ENCODE assay signal across 9 cellular contexts in genomic region chr9:134344068-134344820, GRCh38. TPM values are rescaled to one million over a fixed set of nuclear protein-coding genes. Genes with fewer than 3 reads are reported as not detected.
DNase-seq lines count a peak whose midpoint lies in the region; ATAC-seq and TF ChIP-seq lines count a peak whose summit lies in the region.
"Had no signal": no experiment of that assay in that cellular context is flagged by ENCODE, and none has a peak within 500 bp of the region (broad histone marks: within the 10 kb centered on the region; RNA-seq: fewer than 3 reads in every experiment).

No MANE protein-coding gene starts in this region.

- ATAC-seq in naive thymus-derived CD4-positive, alpha-beta T cell: peak; percentile 61

- H4K20me1 ChIP-seq in OCI-LY3 (ENCODE audit: insufficient read depth, low read length): peaks cover 94% of the 10 kb centered on the region

- no peak overlapping the region for H3K4me3 ChIP-seq in OCI-LY3 (ENCODE audit: low read length)
- H3K4me3 ChIP-seq in naive thymus-derived CD4-positive, alpha-beta T cell (ENCODE audit: low read length): no peak overlapping the region

- H3K4me1 ChIP-seq in OCI-LY3 (ENCODE audit: low read length): no peaks in the 10 kb centered on the region
- peaks cover 3 to 8% of the 10 kb centered on the region in 2 donors for H3K4me1 ChIP-seq in naive thymus-derived CD4-positive, alpha-beta T cell (ENCODE audit: control insufficient read depth in 2 of 2, insufficient read depth in 2 of 2, low read length in 2 of 2)

- POLR2A ChIA-PET in naive thymus-derived CD4-positive, alpha-beta T cell (lab: Charles Lee): interaction anchor here (1.1 kb wide), 1 partner anchor 23 kb away, joined by 3 read pairs; no protein-coding TSS in a partner anchor

- no peak overlapping the region for H3K9ac ChIP-seq in OCI-LY3 (ENCODE audit: low read length)

- H3K36me3 Mint-ChIP-seq in naive thymus-derived CD4-positive, alpha-beta T cell: no peaks in the 10 kb centered on the region

- peak overlapping the region in 4 of 10 donors; percentile 34 to 38 (median 35) for H3K4me3 Mint-ChIP-seq in naive thymus-derived CD4-positive, alpha-beta T cell

- H3K27me3 Mint-ChIP-seq in naive thymus-derived CD4-positive, alpha-beta T cell: no peaks in the 10 kb centered on the region

- peak overlapping the region in 1 of 9 donors; percentile 52 for H3K27ac Mint-ChIP-seq in naive thymus-derived CD4-positive, alpha-beta T cell

- CTCF ChIA-PET in naive thymus-derived CD4-positive, alpha-beta T cell (lab: Charles Lee): no interaction called here

- peak; percentile 9; the same call in 1 of the 2 replicates for TF ChIP-seq CTCF in AG09319 (IDR thresholded peaks at IDR 0.05; ENCODE audit: low read depth, low read length)
- peak; percentile 13; the same call in 1 of the 2 replicates for TF ChIP-seq CTCF in OCI-LY3 (IDR thresholded peaks at IDR 0.05; ENCODE audit: low read depth, low read length)

- H3K4me2 ChIP-seq in OCI-LY3 (ENCODE audit: low read length): no peak overlapping the region

- H3K4me1 Mint-ChIP-seq in naive thymus-derived CD4-positive, alpha-beta T cell: peaks cover 0 to 32% (median 25%) of the 10 kb centered on the region in 7 donors

- no peaks in the 10 kb centered on the region for H3K9me3 ChIP-seq in OCI-LY3 (ENCODE audit: insufficient read depth, low read length)
- H3K9me3 ChIP-seq in naive thymus-derived CD4-positive, alpha-beta T cell (ENCODE audit: control insufficient read depth in 2 of 3, low read length in 3 of 3): no peaks in the 10 kb centered on the region

- H3K27me3 ChIP-seq in OCI-LY3 (ENCODE audit: low read depth, low read length): no peaks in the 10 kb centered on the region
- H3K27me3 ChIP-seq in naive thymus-derived CD4-positive, alpha-beta T cell (ENCODE audit: control insufficient read depth in 2 of 2, insufficient read depth in 2 of 2, low read length in 2 of 2): no peaks in the 10 kb centered on the region

- no peaks in the 10 kb centered on the region for H3K9me3 Mint-ChIP-seq in naive thymus-derived CD4-positive, alpha-beta T cell

- H3K36me3 ChIP-seq in OCI-LY3 (replicated peaks; ENCODE audit: low read depth, low read length): no peaks in the 10 kb centered on the region
- no peaks in the 10 kb centered on the region for H3K36me3 ChIP-seq in naive thymus-derived CD4-positive, alpha-beta T cell (ENCODE audit: control insufficient read depth in 2 of 3, insufficient read depth in 3 of 3, low read length in 3 of 3)

- intact Hi-C loops in naive thymus-derived CD4-positive, alpha-beta T cell (cut with micrococcal nuclease): loop anchor here in 1 of 2 donors (5.0 kb wide), 1 partner anchor 98 kb away; no protein-coding TSS in a partner anchor

- no peak overlapping the region for H2AFZ ChIP-seq in OCI-LY3 (ENCODE audit: low read depth, low read length)

- H3K27ac ChIP-seq in OCI-LY3 (ENCODE audit: low read length) (no peak overlapping the region), caudate nucleus (ENCODE audit: low read depth, low read length) (peak overlapping the region; percentile 68)
- H3K27ac ChIP-seq in naive thymus-derived CD4-positive, alpha-beta T cell (ENCODE audit: low read depth, low read length): no peak overlapping the region
- H3K27ac ChIP-seq: epithelial cell of prostate had no signal

- H3K79me2 ChIP-seq in OCI-LY3 (ENCODE audit: low read length): peaks cover 16% of the 10 kb centered on the region

- DNase-seq in AG09319 (ENCODE audit: extremely low read depth, low read depth) (no peak), caudate nucleus (lab: John Stamatoyannopoulos, UW) (no peak), NCI-H69 (lab: John Stamatoyannopoulos, UW) (no peak), NCI-H446 treated with DMSO at 0.1 percent for 48 hours (lab: John Stamatoyannopoulos, UW) (no peak), NCI-H128 (lab: John Stamatoyannopoulos, UW; ENCODE audit: unreplicated experiment) (no peak), islet precursor cell (no peak)
- DNase-seq in naive thymus-derived CD4-positive, alpha-beta T cell: no peak

RNA-seq across cellular contexts. Expression of gene RXRA, which starts 18.0 kb away (rescaled TPM):
- total RNA-seq in naive thymus-derived CD4-positive, alpha-beta T cell: 10 to 100 TPM in 2 of 5 experiments, 1 to 10 TPM in 3; 5.9 to 59.5 (median 8.6) TPM
- polyA plus RNA-seq in naive thymus-derived CD4-positive, alpha-beta T cell: under 1 TPM; 0.31 TPM
